ENCODE assay signal across 1 cellular context in genomic region chr16:772959-773358, GRCh38.
TF ChIP-seq lines count a peak whose summit lies in the region.

No MANE protein-coding gene starts in this region.

TF ChIP-seq in HEK293, 187 proteins besides CTCF, POLR2A, EP300 and RAD21:
- TF ChIP-seq SCRT2 (tag by site-specific recombination; IDR thresholded peaks at IDR 0.05) = peak; percentile 64; the same call in 1 of the 2 replicates
- TF ChIP-seq ZNF426 (tag by site-specific recombination; IDR thresholded peaks at IDR 0.05) = no peak
